In genomic region chr9:101027246-101027645, GRCh38 we compare ENCODE assay signal across 25 cellular contexts. TPM values are rescaled to one million over a fixed set of nuclear protein-coding genes. Genes with fewer than 3 reads are reported as not detected.
DNase-seq lines count a peak whose midpoint lies in the region; ATAC-seq, FAIRE-seq and TF ChIP-seq lines count a peak whose summit lies in the region.
"Had no signal": no experiment of that assay in that cellular context is flagged by ENCODE, and none has a peak within 500 bp of the region (broad histone marks: within the 10 kb centered on the region; RNA-seq: fewer than 3 reads in every experiment).

No MANE protein-coding gene starts in this region.

- H3K79me2 ChIP-seq in GM23338 (replicated peaks; ENCODE audit: insufficient read depth) (no peaks in the 10 kb centered on the region), astrocyte (ENCODE audit: insufficient read depth, low read length) (no peaks in the 10 kb centered on the region)

- H3K27me3 Mint-ChIP-seq in GM23338 (ENCODE audit: insufficient read depth, low read depth, poor library complexity) (peaks cover 36% of the 10 kb centered on the region), astrocyte (ENCODE audit: low read depth, unreplicated experiment) (peaks cover 43% of the 10 kb centered on the region), nephron (ENCODE audit: low read depth) (peaks cover 62% of the 10 kb centered on the region)

- no peaks in the 10 kb centered on the region for H3F3A ChIP-seq in GM23338 (replicated peaks; ENCODE audit: low read depth)

- peaks cover 66% of the 10 kb centered on the region for H3K27me3 ChIP-seq in GM23338 (ENCODE audit: insufficient read depth)
- peaks cover 25% of the 10 kb centered on the region for H3K27me3 ChIP-seq in astrocyte (ENCODE audit: insufficient read depth, low read length)

- H3K27ac Mint-ChIP-seq in GM23338 (no peak overlapping the region), astrocyte (ENCODE audit: unreplicated experiment) (no peak overlapping the region), nephron (no peak overlapping the region)
- H3K27ac Mint-ChIP-seq: natural killer cell treated with Interleukin-12 subunit alpha and Interleukin-12 subunit beta and Interleukin-15 and Interleukin-18, amount 100 ng/mL, for 72 hours; stimulated activated naive CD8-positive, alpha-beta T cell treated with anti-CD3 and anti-CD28 coated beads, Interleukin-15, Interleukin-2, amounts not matched to agents 100 ng/mL and 50 ng/mL, for 24 hours had no signal

- DNase-seq in GM23338 (ENCODE audit: low spot score) (no peak), NCI-H2227 (lab: John Stamatoyannopoulos, UW; ENCODE audit: unreplicated experiment) (peak; percentile 81), astrocyte (ENCODE audit: low read depth) (no peak), GM03348 (ENCODE audit: low spot score) (no peak)
- DNase-seq in stimulated activated naive CD4-positive, alpha-beta T cell (lab: John Stamatoyannopoulos, UW) = no peak
- DNase-seq: activated CD4-positive, alpha-beta T cell treated with anti-CD3 and anti-CD28 coated beads, Interleukin-2, amount 50 U/mL, for 1 hour; activated CD8-positive, alpha-beta memory T cell treated with anti-CD3 and anti-CD28 coated beads, Interleukin-2, amount 50 U/mL, for 48 hours; activated gamma-delta T cell; foreskin keratinocyte; GDM1; GM23248; mesendoderm; MG63; PC-3; stimulated activated CD4-positive, alpha-beta T cell treated with anti-CD3 and anti-CD28 coated beads, Interleukin-4, amount 100 ng/mL, for 1 hour; T-helper 1 cell; upper lobe of left lung had no signal

- H3K4me2 ChIP-seq in GM23338 = peak overlapping the region; percentile 97; the same call in 1 of the 2 replicates
- no peak overlapping the region for H3K4me2 ChIP-seq in astrocyte (ENCODE audit: low read length)

- no peaks in the 10 kb centered on the region for H3K36me3 Mint-ChIP-seq in GM23338 (ENCODE audit: low read depth)
- H3K36me3 Mint-ChIP-seq in astrocyte (ENCODE audit: low read depth, unreplicated experiment) = no peaks in the 10 kb centered on the region
- no peaks in the 10 kb centered on the region for H3K36me3 Mint-ChIP-seq in nephron (ENCODE audit: low read depth)
- H3K36me3 Mint-ChIP-seq: natural killer cell treated with Interleukin-12 subunit alpha and Interleukin-12 subunit beta and Interleukin-15 and Interleukin-18, amount 100 ng/mL, for 72 hours had no signal

- ATAC-seq in GM23338 (no peak), HG03460 (IDR thresholded peaks at IDR 0.05; ENCODE audit: unreplicated experiment) (no peak), HG03354 (IDR thresholded peaks at IDR 0.05; ENCODE audit: poor library complexity, severe bottlenecking, unreplicated experiment) (no peak)
- ATAC-seq: foreskin keratinocyte; natural killer cell treated with Interleukin-12 subunit alpha and Interleukin-12 subunit beta and Interleukin-15 and Interleukin-18, amount 100 ng/mL, for 72 hours; PC-3 had no signal

- H3K4me1 Mint-ChIP-seq in GM23338 = peaks cover 23% of the 10 kb centered on the region
- H3K4me1 Mint-ChIP-seq in astrocyte (ENCODE audit: low read depth, unreplicated experiment) = no peaks in the 10 kb centered on the region
- peaks cover 18% of the 10 kb centered on the region for H3K4me1 Mint-ChIP-seq in nephron

- TF ChIP-seq CTCF in GM23338 (conservative IDR thresholded peaks at IDR 0.05; ENCODE audit: low read depth in 2 of 2) = no peak
- TF ChIP-seq CTCF in astrocyte (IDR thresholded peaks at IDR 0.05; ENCODE audit: insufficient read depth, low read depth, low read length) = no peak
- TF ChIP-seq CTCF in nephron (IDR thresholded peaks at IDR 0.05; ENCODE audit: unreplicated experiment in 3 of 3) = no peak

- H3K9me3 Mint-ChIP-seq in GM23338 = no peaks in the 10 kb centered on the region; the same call in 2 of the 3 replicates
- H3K9me3 Mint-ChIP-seq in astrocyte (ENCODE audit: unreplicated experiment) = no peaks in the 10 kb centered on the region
- H3K9me3 Mint-ChIP-seq in nephron = no peaks in the 10 kb centered on the region
- H3K9me3 Mint-ChIP-seq: stimulated activated naive CD8-positive, alpha-beta T cell treated with anti-CD3 and anti-CD28 coated beads, Interleukin-15, Interleukin-2, amounts not matched to agents 100 ng/mL and 50 ng/mL, for 24 hours had no signal

- H4K20me1 ChIP-seq in GM23338 (replicated peaks; ENCODE audit: insufficient read depth) = no peaks in the 10 kb centered on the region; the same call in 1 of the 2 replicates
- no peaks in the 10 kb centered on the region for H4K20me1 ChIP-seq in astrocyte (ENCODE audit: insufficient read depth, low read length)

- H3K36me3 ChIP-seq in GM23338 (ENCODE audit: insufficient read depth) = no peaks in the 10 kb centered on the region
- H3K36me3 ChIP-seq in astrocyte (ENCODE audit: insufficient read depth, low read length) = no peaks in the 10 kb centered on the region
- H3K36me3 ChIP-seq: colonic mucosa, MG63, upper lobe of left lung had no signal

- peak overlapping the region; percentile 84; the same call in 2 of the 3 replicates for H3K4me3 Mint-ChIP-seq in GM23338
- H3K4me3 Mint-ChIP-seq in astrocyte (ENCODE audit: unreplicated experiment) = peak overlapping the region; percentile 24
- peak overlapping the region; percentile 52 to 64 (median 60) for H3K4me3 Mint-ChIP-seq in nephron
- H3K4me3 Mint-ChIP-seq: natural killer cell treated with Interleukin-12 subunit alpha and Interleukin-12 subunit beta and Interleukin-15 and Interleukin-18, amount 100 ng/mL, for 72 hours; stimulated activated naive CD8-positive, alpha-beta T cell treated with anti-CD3 and anti-CD28 coated beads, Interleukin-15, Interleukin-2, amounts not matched to agents 100 ng/mL and 50 ng/mL, for 24 hours had no signal

- FAIRE-seq in astrocyte (lab: Jason Lieb, UNC) = no peak

- H3K4me3 ChIP-seq in GM23338 = peak overlapping the region; percentile 90; the same call in 1 of the 2 replicates
- H3K4me3 ChIP-seq in astrocyte (ENCODE audit: insufficient read depth, low read depth, low read length) = no peak overlapping the region
- H3K4me3 ChIP-seq: colonic mucosa, MG63 had no signal

- H3K9me2 ChIP-seq in GM23338 (ENCODE audit: insufficient read depth) = no peaks in the 10 kb centered on the region

- H3K4me1 ChIP-seq in GM23338 (ENCODE audit: insufficient read depth) (peaks cover 25% of the 10 kb centered on the region), astrocyte (ENCODE audit: insufficient read depth, low read length) (peaks cover 7% of the 10 kb centered on the region)
- H3K4me1 ChIP-seq: colonic mucosa, foreskin keratinocyte had no signal

- H3K27ac ChIP-seq in GM23338 (ENCODE audit: low read depth) (no peak overlapping the region), astrocyte (ENCODE audit: low read depth, low read length) (no peak overlapping the region)
- H3K27ac ChIP-seq: colonic mucosa, foreskin keratinocyte, GM23248, upper lobe of left lung had no signal

- H3K9me3 ChIP-seq in astrocyte (ENCODE audit: insufficient read depth, low read depth, low read length) = no peaks in the 10 kb centered on the region
- H3K9me3 ChIP-seq: colonic mucosa, MG63, upper lobe of left lung had no signal

- H2AFZ ChIP-seq in GM23338 (no peak overlapping the region; the same call in 1 of the 2 replicates), astrocyte (ENCODE audit: low read depth, low read length) (no peak overlapping the region)
- H2AFZ ChIP-seq: GM23248 had no signal

- no peak overlapping the region for H3K9ac ChIP-seq in astrocyte (ENCODE audit: low read length)
- H3K9ac ChIP-seq: GM23248 had no signal

TF ChIP-seq in GM23338, 12 proteins besides CTCF, POLR2A, EP300 and RAD21:
- TF ChIP-seq EZH2phosphoT487 (IDR thresholded peaks at IDR 0.05; ENCODE audit: unreplicated experiment) (no peak), CREB1 (CRISPR knock-in tag; IDR thresholded peaks at IDR 0.05; ENCODE audit: low read depth) (no peak), EZH2 (IDR thresholded peaks at IDR 0.05; ENCODE audit: low read depth, unreplicated experiment) (no peak), ZNF114 (CRISPR knock-in tag; IDR thresholded peaks at IDR 0.05) (no peak)

RNA-seq across cellular contexts. Expression of gene PLPPR1, which starts 1.3 kb away (rescaled TPM):
- total RNA-seq in GM23338 (2014; rRNA removed; shearing (Covaris generic)) = 2.0 and 3.7 TPM in 2 replicates
- polyA plus RNA-seq in GM23338 (2016; fragmentation: Nextera tagmentation; extraction: Ambion mirVana) = 1.3 and 1.5 TPM in 2 replicates
- total RNA-seq in astrocyte = not detected in 2 replicates
- total RNA-seq: epithelial cell of proximal tubule; foreskin keratinocyte; GM23248; natural killer cell treated with Interleukin-12 subunit alpha and Interleukin-12 subunit beta and Interleukin-15 and Interleukin-18, amount 100 ng/mL, for 72 hours; PC-3; smooth muscle cell had no signal
- polyA plus RNA-seq: foreskin keratinocyte, GM23248, smooth muscle cell had no signal

Comparison
In these comparisons a context has a peak if more than half of its experiments do, and no peak if none do; other contexts are left out.
1. H3K4me3 Mint-ChIP-seq: peak in every context shown above with its lines; median percentile 84 in GM23338; 60 in nephron; 24 in astrocyte.